ENCODE assay signal across 8 cellular contexts in the genomic region with DNA sequence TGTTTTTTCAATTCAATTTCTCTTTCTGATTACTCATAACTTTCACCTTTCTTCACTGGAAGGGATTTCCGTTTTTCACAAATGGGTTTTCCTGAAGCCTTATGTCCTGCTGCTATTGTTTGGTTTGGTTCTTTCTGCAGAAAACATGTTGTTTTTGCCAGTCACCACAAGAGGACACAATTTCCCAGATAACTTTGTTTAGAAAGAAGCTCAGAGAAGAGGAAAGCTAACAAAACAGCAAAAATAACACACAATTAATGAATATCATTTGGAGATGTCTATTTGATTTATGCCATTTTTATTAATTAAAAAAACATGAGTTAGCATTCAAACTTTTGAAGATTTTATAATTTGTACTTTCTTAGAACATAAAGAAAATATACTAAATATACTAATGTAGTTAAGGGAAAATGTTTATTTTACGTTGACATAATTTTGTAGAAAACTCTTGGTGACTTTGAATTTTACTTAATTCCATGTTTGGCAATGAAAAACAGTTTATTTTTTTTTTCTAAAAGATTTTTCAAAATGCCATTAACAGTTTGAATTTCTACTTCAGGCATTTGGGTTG. TPM values are rescaled to one million over a fixed set of nuclear protein-coding genes. Genes with fewer than 3 reads are reported as not detected.
DNase-seq lines count a peak whose midpoint lies in the region; ATAC-seq and TF ChIP-seq lines count a peak whose summit lies in the region.

No MANE protein-coding gene starts in this region.

- H3K79me1 ChIP-seq in neuronal stem cell (ENCODE audit: low read depth, low read length): no peaks in the 10 kb centered on the region

- no peak for ATAC-seq in GM19395 (IDR thresholded peaks at IDR 0.05; ENCODE audit: unreplicated experiment)
- ATAC-seq in GM19328 (IDR thresholded peaks at IDR 0.05; ENCODE audit: unreplicated experiment): no peak

- H2AK5ac ChIP-seq in neuronal stem cell (ENCODE audit: low read depth, low read length): no peak overlapping the region

- H3K27ac Mint-ChIP-seq in endodermal cell: no peak overlapping the region

- peaks cover 18% of the 10 kb centered on the region for H3K4me1 Mint-ChIP-seq in endodermal cell

- peak; percentile 2 to 46 for DNase-seq in NCI-H524 (lab: John Stamatoyannopoulos, UW)
- DNase-seq in NCI-H524 treated with DMSO at 0.1 percent for 48 hours (lab: John Stamatoyannopoulos, UW): no peak
- DNase-seq in NCI-H748 (lab: John Stamatoyannopoulos, UW; ENCODE audit: unreplicated experiment): peak; percentile 56
- no peak for DNase-seq in endodermal cell
- peak; percentile 65 for DNase-seq in superior temporal gyrus (ENCODE audit: extremely low spot score)
- no peak for DNase-seq in neuronal stem cell (ENCODE audit: low spot score)

- no peak overlapping the region for H2BK5ac ChIP-seq in neuronal stem cell (ENCODE audit: low read length)

- no peaks in the 10 kb centered on the region for H3K9me3 ChIP-seq in endodermal cell (ENCODE audit: control insufficient read depth, low read length)
- H3K9me3 ChIP-seq in neuronal stem cell (replicated peaks in 1 of 2; ENCODE audit: control insufficient read depth in 2 of 2, insufficient read depth in 1 of 2, low read depth in 1 of 2, low read length in 2 of 2): no peaks in the 10 kb centered on the region

- WGBS in endodermal cell (ENCODE audit: insufficient coverage in 1 of 2, insufficient read length in 1 of 2), 2 experiments: 0% methylated on average over 1 of the region's 2 CpGs; no CpG with 5 or more reads in 1 of the 2 experiments
- WGBS in neuronal stem cell (ENCODE audit: extremely low coverage in 2 of 2, insufficient read length in 2 of 2, insufficient replicate concordance in 1 of 2), 2 donors: no CpG with 5 or more reads among the region's 2 CpGs

- H3K14ac ChIP-seq in neuronal stem cell (ENCODE audit: low read length): no peak overlapping the region

- H4K8ac ChIP-seq in neuronal stem cell (ENCODE audit: low read depth, low read length): no peak overlapping the region

- no peak overlapping the region for H3K4me3 Mint-ChIP-seq in endodermal cell

- H3K9me3 Mint-ChIP-seq in endodermal cell: no peaks in the 10 kb centered on the region

- H3K4ac ChIP-seq in neuronal stem cell (ENCODE audit: low read length): no peak overlapping the region

- no peak overlapping the region for H3K23ac ChIP-seq in neuronal stem cell (ENCODE audit: low read depth, low read length, poor library complexity)

- H3K36me3 ChIP-seq in endodermal cell (ENCODE audit: control insufficient read depth, insufficient read depth, low read length) (no peaks in the 10 kb centered on the region), neuronal stem cell (replicated peaks in 1 of 2; ENCODE audit: control insufficient read depth in 2 of 2, insufficient read depth in 2 of 2, low read length in 2 of 2) (no peaks in the 10 kb centered on the region)

- H2BK120ac ChIP-seq in neuronal stem cell (ENCODE audit: low read depth, low read length): no peak overlapping the region

- no peak overlapping the region for H3K18ac ChIP-seq in neuronal stem cell (ENCODE audit: low read length)

- H3K4me3 ChIP-seq in endodermal cell (ENCODE audit: low read length): no peak overlapping the region
- H3K4me3 ChIP-seq in neuronal stem cell (ENCODE audit: low read length in 2 of 2): no peak overlapping the region

- no peak overlapping the region for H2AFZ ChIP-seq in neuronal stem cell (ENCODE audit: low read length)

- TF ChIP-seq CTCF in endodermal cell (conservative IDR thresholded peaks at IDR 0.05): peak; percentile 89

- H2BK15ac ChIP-seq in neuronal stem cell (ENCODE audit: low read length): no peak overlapping the region

- H3K9ac ChIP-seq in endodermal cell (ENCODE audit: extremely low read depth, low read length, poor library complexity, severe bottlenecking) (no peak overlapping the region), neuronal stem cell (ENCODE audit: low read depth, low read length, poor library complexity) (no peak overlapping the region)

- no peak overlapping the region for H3K27ac ChIP-seq in endodermal cell (ENCODE audit: low read depth, low read length)
- H3K27ac ChIP-seq in neuronal stem cell (replicated peaks; ENCODE audit: low read length): no peak overlapping the region

- H3K4me1 ChIP-seq in endodermal cell (ENCODE audit: control insufficient read depth, insufficient read depth, low read length) (no peaks in the 10 kb centered on the region), neuronal stem cell (ENCODE audit: control insufficient read depth in 2 of 2, insufficient read depth in 1 of 2, low read depth in 1 of 2, low read length in 2 of 2) (peaks cover 0 to 3% of the 10 kb centered on the region in 2 donors)

- no peaks in the 10 kb centered on the region for H3K36me3 Mint-ChIP-seq in endodermal cell (ENCODE audit: low read depth)

- H4K91ac ChIP-seq in neuronal stem cell (ENCODE audit: low read depth, low read length, poor library complexity): no peak overlapping the region

- H3K27me3 Mint-ChIP-seq in endodermal cell (ENCODE audit: insufficient read depth): peaks cover 47% of the 10 kb centered on the region

- peaks cover 47% of the 10 kb centered on the region for H3K27me3 ChIP-seq in endodermal cell (ENCODE audit: control insufficient read depth, insufficient read depth, low read length, poor library complexity, severe bottlenecking)
- peaks cover 12 to 40% (median 37%) of the 10 kb centered on the region in 3 experiments for H3K27me3 ChIP-seq in neuronal stem cell (ENCODE audit: control insufficient read depth in 3 of 3, insufficient read depth in 3 of 3, low read depth in 1 of 3, low read length in 3 of 3)

- H3K4me2 ChIP-seq in neuronal stem cell (ENCODE audit: insufficient read depth, low read length, poor library complexity, severe bottlenecking): no peak overlapping the region

- H2BK12ac ChIP-seq in neuronal stem cell (ENCODE audit: low read length): no peak overlapping the region

RNA-seq across cellular contexts. Expression of a gene that starts 4.7 kb away (rescaled TPM):
- under 1 TPM; 0.46 to 0.88 TPM for total RNA-seq in endodermal cell
- polyA plus RNA-seq in endodermal cell (2013, experiment 1 of 2): 11.1 TPM
- 8.4 TPM for polyA plus RNA-seq in endodermal cell (2013, experiment 2 of 2)
- polyA plus RNA-seq in neuronal stem cell (2013, experiment 1 of 2): 0.20 TPM
- 0.22 TPM for polyA plus RNA-seq in neuronal stem cell (2013, experiment 2 of 2)

RNA-seq across cellular contexts. Expression of a gene that starts 23.1 kb away (rescaled TPM):
- not detected for total RNA-seq in endodermal cell
- not detected for polyA plus RNA-seq in endodermal cell (2013, experiment 1 of 2)
- polyA plus RNA-seq in endodermal cell (2013, experiment 2 of 2): not detected
- polyA plus RNA-seq in neuronal stem cell (2013, experiment 1 of 2): not detected
- polyA plus RNA-seq in neuronal stem cell (2013, experiment 2 of 2): not detected

Comparison
In these comparisons a context has a peak if more than half of its experiments do, and no peak if none do; other contexts are left out.
1. DNase-seq: peak in NCI-H524 (2 of 2), NCI-H748 (single experiment) and superior temporal gyrus (single experiment); none in NCI-H524 treated with DMSO at 0.1 percent for 48 hours (single experiment), endodermal cell (single experiment) and neuronal stem cell (single experiment).